ENCODE assay signal across 11 cellular contexts in genomic region chr19:37988758-37989635, GRCh38.
A peak's percentile ranks its signal among the peaks of the same experiment; 100 is the strongest.
DNase-seq lines count a peak whose midpoint lies in the region; ATAC-seq and TF ChIP-seq lines count a peak whose summit lies in the region.
"Had no signal": no experiment of that assay in that cellular context is flagged by ENCODE, and none has a peak within 500 bp of the region (broad histone marks: within the 10 kb centered on the region; RNA-seq: fewer than 3 reads in every experiment).

No MANE protein-coding gene starts in this region.

- CTCF ChIA-PET in activated CD4-positive, alpha-beta memory T cell treated with anti-CD3 and anti-CD28 coated beads for 36 hours (lab: Charles Lee), result no interaction called here
- CTCF ChIA-PET in activated CD4-positive, alpha-beta memory T cell treated with anti-CD3 and anti-CD28 coated beads, Interleukin-2, amount 10 ng/mL, durations not matched to agents 7 days and 5 days (lab: Charles Lee), result no interaction called here
- CTCF ChIA-PET in activated B cell treated with CpG ODN at 0.5 μM for 24 hours (lab: Charles Lee), result interaction anchor here (1.6 kb wide), 1 partner anchor 87 kb away, joined by 5 read pairs; no protein-coding TSS in a partner anchor

- no peak for ATAC-seq in activated B cell treated with CpG ODN at 0.5 μM for 24 hours (ENCODE audit: low read depth)
- ATAC-seq in stimulated activated memory B cell treated with anti-CD40 and anti-IgM and Interleukin-4, amounts not matched to agents 10 μg/mL and 1 μg/mL and 100 μg/mL, for 72 hours, result peak; percentile 56
- no peak for ATAC-seq in GM21360 (IDR thresholded peaks at IDR 0.05; ENCODE audit: unreplicated experiment)

- no peaks in the 10 kb centered on the region for H3K9me3 Mint-ChIP-seq in activated CD4-positive, alpha-beta memory T cell treated with anti-CD3 and anti-CD28 coated beads for 36 hours
- no peaks in the 10 kb centered on the region for H3K9me3 Mint-ChIP-seq in activated CD4-positive, alpha-beta memory T cell treated with anti-CD3 and anti-CD28 coated beads, Interleukin-2, amount 10 ng/mL, durations not matched to agents 7 days and 5 days
- H3K9me3 Mint-ChIP-seq in activated B cell treated with CpG ODN at 0.5 μM for 24 hours (no peaks in the 10 kb centered on the region), immature natural killer cell (no peaks in the 10 kb centered on the region)
- no peaks in the 10 kb centered on the region for H3K9me3 Mint-ChIP-seq in stimulated activated memory B cell treated with anti-CD40 and anti-IgM and Interleukin-4, amounts not matched to agents 10 μg/mL and 1 μg/mL and 100 μg/mL, for 72 hours

- peak; percentile 9 for DNase-seq in activated CD4-positive, alpha-beta memory T cell treated with anti-CD3 and anti-CD28 coated beads for 36 hours
- no peak for DNase-seq in activated CD4-positive, alpha-beta memory T cell treated with anti-CD3 and anti-CD28 coated beads, Interleukin-2, amount 10 ng/mL, durations not matched to agents 7 days and 5 days
- DNase-seq in activated B cell treated with CpG ODN at 0.5 μM for 24 hours (no peak), immature natural killer cell (no peak), DMS79 (lab: John Stamatoyannopoulos, UW) (no peak)
- no peak for DNase-seq in NK-92 treated with Interleukin-12 subunit alpha and Interleukin-12 subunit beta, amount 100 ng/mL, for 24 hours (lab: John Stamatoyannopoulos, UW)
- DNase-seq: activated CD4-positive, CD25-positive, alpha-beta regulatory T cell; activated naive CD4-positive, alpha-beta T cell treated with Interleukin-2 at 50 U/mL for 16 hours; SHP77 had no signal

- no peak overlapping the region for H3K4me3 Mint-ChIP-seq in activated CD4-positive, alpha-beta memory T cell treated with anti-CD3 and anti-CD28 coated beads for 36 hours
- no peak overlapping the region for H3K4me3 Mint-ChIP-seq in activated CD4-positive, alpha-beta memory T cell treated with anti-CD3 and anti-CD28 coated beads, Interleukin-2, amount 10 ng/mL, durations not matched to agents 7 days and 5 days
- H3K4me3 Mint-ChIP-seq in activated B cell treated with CpG ODN at 0.5 μM for 24 hours (no peak overlapping the region), immature natural killer cell (no peak overlapping the region)
- H3K4me3 Mint-ChIP-seq in stimulated activated memory B cell treated with anti-CD40 and anti-IgM and Interleukin-4, amounts not matched to agents 10 μg/mL and 1 μg/mL and 100 μg/mL, for 72 hours, result no peak overlapping the region

- peaks cover 5% of the 10 kb centered on the region for H3K4me1 Mint-ChIP-seq in activated CD4-positive, alpha-beta memory T cell treated with anti-CD3 and anti-CD28 coated beads for 36 hours (ENCODE audit: low read depth)
- peaks cover 3% of the 10 kb centered on the region for H3K4me1 Mint-ChIP-seq in activated CD4-positive, alpha-beta memory T cell treated with anti-CD3 and anti-CD28 coated beads, Interleukin-2, amount 10 ng/mL, durations not matched to agents 7 days and 5 days
- H3K4me1 Mint-ChIP-seq in activated B cell treated with CpG ODN at 0.5 μM for 24 hours (peaks cover 77% of the 10 kb centered on the region), immature natural killer cell (peaks cover 31 to 43% of the 10 kb centered on the region in 2 donors)
- H3K4me1 Mint-ChIP-seq in stimulated activated memory B cell treated with anti-CD40 and anti-IgM and Interleukin-4, amounts not matched to agents 10 μg/mL and 1 μg/mL and 100 μg/mL, for 72 hours, result peaks cover 78% of the 10 kb centered on the region

- H3K27ac Mint-ChIP-seq in activated CD4-positive, alpha-beta memory T cell treated with anti-CD3 and anti-CD28 coated beads for 36 hours, result no peak overlapping the region
- no peak overlapping the region for H3K27ac Mint-ChIP-seq in activated CD4-positive, alpha-beta memory T cell treated with anti-CD3 and anti-CD28 coated beads, Interleukin-2, amount 10 ng/mL, durations not matched to agents 7 days and 5 days
- H3K27ac Mint-ChIP-seq in activated B cell treated with CpG ODN at 0.5 μM for 24 hours (peak overlapping the region; percentile 78), immature natural killer cell (peak overlapping the region in 5 of 6 donors; percentile 27 to 74 (median 50))
- peak overlapping the region; percentile 95 for H3K27ac Mint-ChIP-seq in stimulated activated memory B cell treated with anti-CD40 and anti-IgM and Interleukin-4, amounts not matched to agents 10 μg/mL and 1 μg/mL and 100 μg/mL, for 72 hours

- H3K36me3 Mint-ChIP-seq in activated CD4-positive, alpha-beta memory T cell treated with anti-CD3 and anti-CD28 coated beads for 36 hours, result no peaks in the 10 kb centered on the region
- no peaks in the 10 kb centered on the region for H3K36me3 Mint-ChIP-seq in activated CD4-positive, alpha-beta memory T cell treated with anti-CD3 and anti-CD28 coated beads, Interleukin-2, amount 10 ng/mL, durations not matched to agents 7 days and 5 days (ENCODE audit: low read depth)
- H3K36me3 Mint-ChIP-seq in activated B cell treated with CpG ODN at 0.5 μM for 24 hours (ENCODE audit: low read depth), result peaks cover 15% of the 10 kb centered on the region
- no peaks in the 10 kb centered on the region for H3K36me3 Mint-ChIP-seq in immature natural killer cell
- peaks cover 16% of the 10 kb centered on the region for H3K36me3 Mint-ChIP-seq in stimulated activated memory B cell treated with anti-CD40 and anti-IgM and Interleukin-4, amounts not matched to agents 10 μg/mL and 1 μg/mL and 100 μg/mL, for 72 hours

- intact Hi-C loops in activated CD4-positive, alpha-beta memory T cell treated with anti-CD3 and anti-CD28 coated beads for 36 hours (cut with micrococcal nuclease), result no loop called here
- intact Hi-C loops in activated B cell treated with CpG ODN at 0.5 μM for 24 hours (cut with micrococcal nuclease), result no loop called here

- H3K27me3 Mint-ChIP-seq in activated CD4-positive, alpha-beta memory T cell treated with anti-CD3 and anti-CD28 coated beads for 36 hours, result no peaks in the 10 kb centered on the region
- H3K27me3 Mint-ChIP-seq in activated CD4-positive, alpha-beta memory T cell treated with anti-CD3 and anti-CD28 coated beads, Interleukin-2, amount 10 ng/mL, durations not matched to agents 7 days and 5 days, result no peaks in the 10 kb centered on the region
- H3K27me3 Mint-ChIP-seq in activated B cell treated with CpG ODN at 0.5 μM for 24 hours (no peaks in the 10 kb centered on the region), immature natural killer cell (ENCODE audit: low read depth in 3 of 3) (peaks cover 0 to 2% (median 0%) of the 10 kb centered on the region in 3 donors)
- no peaks in the 10 kb centered on the region for H3K27me3 Mint-ChIP-seq in stimulated activated memory B cell treated with anti-CD40 and anti-IgM and Interleukin-4, amounts not matched to agents 10 μg/mL and 1 μg/mL and 100 μg/mL, for 72 hours

- POLR2A ChIA-PET in activated CD4-positive, alpha-beta memory T cell treated with anti-CD3 and anti-CD28 coated beads for 36 hours (lab: Charles Lee), result interaction anchor here (0.6 kb wide), 1 partner anchor 1464 kb away, joined by 3 read pairs; no protein-coding TSS in a partner anchor
- POLR2A ChIA-PET in activated CD4-positive, alpha-beta memory T cell treated with anti-CD3 and anti-CD28 coated beads, Interleukin-2, amount 10 ng/mL, durations not matched to agents 7 days and 5 days (lab: Charles Lee), result no interaction called here
- POLR2A ChIA-PET in activated B cell treated with CpG ODN at 0.5 μM for 24 hours (lab: Charles Lee), result interaction anchor here (0.5 to 1.6 kb wide), 5 partner anchors 10 to 69 kb away, joined by 3 to 18 read pairs (median 5); no protein-coding TSS in a partner anchor

- TF ChIP-seq CTCF in activated B cell treated with CpG ODN at 0.5 μM for 24 hours (IDR thresholded peaks at IDR 0.05), result no peak

Comparison
In these comparisons a context has a peak if more than half of its experiments do, and no peak if none do; other contexts are left out.
1. H3K27ac Mint-ChIP-seq: peak in activated B cell treated with CpG ODN at 0.5 μM for 24 hours (single experiment), immature natural killer cell (5 of 6) and stimulated activated memory B cell treated with anti-CD40 and anti-IgM and Interleukin-4, amounts not matched to agents 10 μg/mL and 1 μg/mL and 100 μg/mL, for 72 hours (single experiment); none in activated CD4-positive, alpha-beta memory T cell treated with anti-CD3 and anti-CD28 coated beads for 36 hours (single experiment) and activated CD4-positive, alpha-beta memory T cell treated with anti-CD3 and anti-CD28 coated beads, Interleukin-2, amount 10 ng/mL, durations not matched to agents 7 days and 5 days (single experiment).